29 cellular contexts compared by ENCODE assay signal in the genomic region with DNA sequence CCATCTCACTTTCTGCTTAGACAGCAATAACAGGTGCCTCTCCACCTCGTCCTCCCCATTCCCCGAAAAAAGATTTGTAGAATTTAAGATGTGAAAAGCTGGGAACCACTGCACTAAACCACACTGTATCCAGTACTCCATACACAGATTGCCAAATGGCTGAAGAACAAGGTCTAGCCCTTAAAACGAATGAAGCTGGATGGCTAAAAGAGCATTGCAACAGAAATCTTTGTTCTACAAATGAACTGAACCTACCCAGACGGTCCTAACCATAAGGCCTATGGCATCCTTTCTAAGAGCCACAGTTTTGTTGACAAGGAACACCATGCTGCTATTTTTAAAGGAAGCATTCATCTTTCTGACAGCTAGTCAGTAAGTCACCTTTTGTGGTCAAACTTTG.
DNase-seq lines count a peak whose midpoint lies in the region; ATAC-seq, FAIRE-seq and TF ChIP-seq lines count a peak whose summit lies in the region.
"Had no signal": no experiment of that assay in that cellular context is flagged by ENCODE, and none has a peak within 500 bp of the region (broad histone marks: within the 10 kb centered on the region; RNA-seq: fewer than 3 reads in every experiment).

No MANE protein-coding gene starts in this region.

- H3K36me3 ChIP-seq in GM23338 (ENCODE audit: insufficient read depth) (no peaks in the 10 kb centered on the region), endothelial cell of umbilical vein (ENCODE audit: control insufficient read depth in 2 of 2, extremely low read depth in 1 of 2, insufficient read depth in 2 of 2, low read length in 2 of 2) (no peaks in the 10 kb centered on the region), neural progenitor cell (no peaks in the 10 kb centered on the region), thyroid gland (no peaks in the 10 kb centered on the region)
- H3K36me3 ChIP-seq: BE2C had no signal

- no peak for TF ChIP-seq CTCF in GM23338 (conservative IDR thresholded peaks at IDR 0.05; ENCODE audit: low read depth in 2 of 2)
- no peak for TF ChIP-seq CTCF in endothelial cell of umbilical vein (IDR thresholded peaks at IDR 0.05; ENCODE audit: extremely low read depth in 1 of 2, insufficient read depth in 1 of 2, low read depth in 1 of 2, low read length in 2 of 2)
- TF ChIP-seq CTCF in neural progenitor cell (IDR thresholded peaks at IDR 0.05), result no peak
- no peak for TF ChIP-seq CTCF in thyroid gland (IDR thresholded peaks at IDR 0.05)

- H3K27ac Mint-ChIP-seq in GM23338, result no peak overlapping the region
- H3K27ac Mint-ChIP-seq in neural progenitor cell, result no peak overlapping the region
- H3K27ac Mint-ChIP-seq: activated naive CD8-positive, alpha-beta T cell treated with anti-CD3 and anti-CD28 coated beads, Interleukin-2, amount 50 U/mL, for 24 hours; CD8-positive, alpha-beta memory T cell; IgD-negative memory B cell had no signal

- H3K4me3 Mint-ChIP-seq in GM23338 (no peak overlapping the region), neural progenitor cell (no peak overlapping the region)
- H3K4me3 Mint-ChIP-seq: activated naive CD8-positive, alpha-beta T cell treated with anti-CD3 and anti-CD28 coated beads, Interleukin-2, amount 50 U/mL, for 24 hours; brain; CD8-positive, alpha-beta memory T cell; IgD-negative memory B cell had no signal

- CTCF ChIA-PET in endothelial cell of umbilical vein (lab: Charles Lee), result interaction anchor here (2.5 to 2.6 kb wide), 2 partner anchors 11 to 19 kb away, joined by 8 to 14 read pairs; no protein-coding TSS in a partner anchor

- peaks cover 14% of the 10 kb centered on the region; the same call in 1 of the 2 replicates for H3K9me2 ChIP-seq in GM23338 (ENCODE audit: insufficient read depth)

- POLR2A ChIA-PET in endothelial cell of umbilical vein (lab: Charles Lee), result no interaction called here

- TF ChIP-seq POLR2A in endothelial cell of umbilical vein (IDR thresholded peaks at IDR 0.05; ENCODE audit: low read depth, low read length) (no peak), thyroid gland (IDR thresholded peaks at IDR 0.05) (no peak)

- ATAC-seq in GM23338 (no peak), HG02763 (IDR thresholded peaks at IDR 0.05; ENCODE audit: unreplicated experiment) (no peak)
- ATAC-seq: activated naive CD8-positive, alpha-beta T cell treated with anti-CD3 and anti-CD28 coated beads, Interleukin-2, amount 50 U/mL, for 24 hours had no signal

- H3K4me2 ChIP-seq in GM23338 (no peak overlapping the region), endothelial cell of umbilical vein (ENCODE audit: insufficient read depth, low read length) (no peak overlapping the region), neural progenitor cell (no peak overlapping the region)
- H3K4me2 ChIP-seq: PC-9 had no signal

- peak overlapping the region; percentile 12; the same call in 1 of the 2 replicates for H2AFZ ChIP-seq in GM23338
- no peak overlapping the region for H2AFZ ChIP-seq in endothelial cell of umbilical vein (ENCODE audit: low read depth, low read length)
- H2AFZ ChIP-seq in neural progenitor cell (replicated peaks), result peak overlapping the region; percentile 51
- H2AFZ ChIP-seq: PC-9 had no signal

- WGBS in thyroid gland, 2 donors, result 78 to 89% methylated on average over 4 of the region's 4 CpGs

- H4K20me1 ChIP-seq in GM23338 (replicated peaks; ENCODE audit: insufficient read depth), result no peaks in the 10 kb centered on the region
- H4K20me1 ChIP-seq in endothelial cell of umbilical vein (replicated peaks; ENCODE audit: control insufficient read depth, extremely low read depth, insufficient read depth, low read length), result no peaks in the 10 kb centered on the region
- no peaks in the 10 kb centered on the region for H4K20me1 ChIP-seq in neural progenitor cell (ENCODE audit: low read depth)

- FAIRE-seq in endothelial cell of umbilical vein (lab: Jason Lieb, UNC), result no peak
- FAIRE-seq: GM12891, H54 had no signal

- BruUV-seq in endothelial cell of umbilical vein (replicated peaks; lab: Mats Ljungman, UMichigan), result no TSS peak

- no peak for DNase-seq in GM23338 (ENCODE audit: low spot score)
- DNase-seq in endothelial cell of umbilical vein (ENCODE audit: low read depth, low spot score), result peak; percentile 49
- no peak for DNase-seq in neural progenitor cell (ENCODE audit: low spot score)
- DNase-seq in thyroid gland, result no peak
- no peak for DNase-seq in activated CD8-positive, alpha-beta memory T cell treated with anti-CD3 and anti-CD28 coated beads, Interleukin-2, amount 50 U/mL, for 48 hours
- DNase-seq in activated CD4-positive, alpha-beta T cell treated with anti-CD3 and anti-CD28 coated beads for 4 hours, result no peak
- DNase-seq: ACHN; activated CD4-positive, alpha-beta T cell treated with anti-CD3 and anti-CD28 coated beads for 48 hours; activated CD8-positive, alpha-beta memory T cell treated with anti-CD3 and anti-CD28 coated beads for 24 hours; activated gamma-delta T cell; activated naive CD8-positive, alpha-beta T cell treated with anti-CD3 and anti-CD28 coated beads, Interleukin-2, amount 50 U/mL, for 24 hours; activated T-cell treated with anti-CD3 and anti-CD28 coated beads, Interleukin-2, amount 50 U/mL, for 1 hour; BE2C; CD8-positive, alpha-beta memory T cell; effector CD8-positive, alpha-beta T cell; mesendoderm; NCI-H1105; NCI-H1930; NCI-H524 treated with DMSO at 0.1 percent for 48 hours; NK-92 treated with Interleukin-12 subunit alpha and Interleukin-12 subunit beta, amount 100 ng/mL, for 24 hours; SHP77; stimulated activated CD4-positive, alpha-beta T cell treated with anti-CD3 and anti-CD28 coated beads, Interleukin-2, amount 100 ng/mL, for 24 hours had no signal

- H3K9me3 Mint-ChIP-seq in GM23338 (peaks cover 4% of the 10 kb centered on the region; the same call in 1 of the 3 replicates), neural progenitor cell (peaks cover 3% of the 10 kb centered on the region)
- H3K9me3 Mint-ChIP-seq: activated naive CD8-positive, alpha-beta T cell treated with anti-CD3 and anti-CD28 coated beads, Interleukin-2, amount 50 U/mL, for 24 hours; CD8-positive, alpha-beta memory T cell; IgD-negative memory B cell had no signal

- H3K36me3 Mint-ChIP-seq in GM23338 (ENCODE audit: low read depth) (no peaks in the 10 kb centered on the region; the same call in 2 of the 3 replicates), neural progenitor cell (no peaks in the 10 kb centered on the region)
- H3K36me3 Mint-ChIP-seq: brain, IgD-negative memory B cell had no signal

- dilution Hi-C loops in endothelial cell of umbilical vein (cut with MboI; ENCODE audit: extremely low pct_ligation_motif_present, low sequenced_read_pairs), result no loop called here

- no peaks in the 10 kb centered on the region for H3K9me1 ChIP-seq in endothelial cell of umbilical vein (replicated peaks; ENCODE audit: control insufficient read depth, extremely low read depth, insufficient read depth, low read length)

- H3K9ac ChIP-seq in endothelial cell of umbilical vein (replicated peaks; ENCODE audit: extremely low read depth, insufficient read depth, low read length) (no peak overlapping the region), neural progenitor cell (no peak overlapping the region)

- peaks cover 10% of the 10 kb centered on the region for H3K4me1 Mint-ChIP-seq in GM23338
- no peaks in the 10 kb centered on the region for H3K4me1 Mint-ChIP-seq in neural progenitor cell
- H3K4me1 Mint-ChIP-seq: activated naive CD8-positive, alpha-beta T cell treated with anti-CD3 and anti-CD28 coated beads, Interleukin-2, amount 50 U/mL, for 24 hours; CD8-positive, alpha-beta memory T cell; IgD-negative memory B cell had no signal

- no peak overlapping the region for H3K27ac ChIP-seq in GM23338 (ENCODE audit: low read depth)
- H3K27ac ChIP-seq in endothelial cell of umbilical vein (ENCODE audit: insufficient read depth, low read depth, low read length), result no peak overlapping the region
- H3K27ac ChIP-seq in neural progenitor cell, result no peak overlapping the region
- H3K27ac ChIP-seq in thyroid gland, result peak overlapping the region in 2 of 3 donors; percentile 53 to 66
- H3K27ac ChIP-seq: PC-9, VCaP had no signal

- H3K27me3 Mint-ChIP-seq in GM23338 (ENCODE audit: insufficient read depth, low read depth, poor library complexity), result peaks cover 3% of the 10 kb centered on the region
- H3K27me3 Mint-ChIP-seq in neural progenitor cell (ENCODE audit: insufficient read depth, low read depth), result no peaks in the 10 kb centered on the region
- H3K27me3 Mint-ChIP-seq: activated naive CD8-positive, alpha-beta T cell treated with anti-CD3 and anti-CD28 coated beads, Interleukin-2, amount 50 U/mL, for 24 hours had no signal

- no peaks in the 10 kb centered on the region for H3F3A ChIP-seq in GM23338 (replicated peaks; ENCODE audit: low read depth)
- H3F3A ChIP-seq in neural progenitor cell (ENCODE audit: low read depth), result no peaks in the 10 kb centered on the region

- H3K27me3 ChIP-seq in GM23338 (ENCODE audit: insufficient read depth), result no peaks in the 10 kb centered on the region
- no peaks in the 10 kb centered on the region for H3K27me3 ChIP-seq in endothelial cell of umbilical vein (ENCODE audit: control insufficient read depth in 2 of 2, insufficient read depth in 2 of 2, low read length in 2 of 2)
- no peaks in the 10 kb centered on the region for H3K27me3 ChIP-seq in neural progenitor cell
- no peaks in the 10 kb centered on the region for H3K27me3 ChIP-seq in thyroid gland
- H3K27me3 ChIP-seq: BE2C had no signal

- no peaks in the 10 kb centered on the region for H3K79me2 ChIP-seq in GM23338 (replicated peaks; ENCODE audit: insufficient read depth)
- H3K79me2 ChIP-seq in endothelial cell of umbilical vein (ENCODE audit: control insufficient read depth, insufficient read depth, low read length), result no peaks in the 10 kb centered on the region
- H3K79me2 ChIP-seq in neural progenitor cell (ENCODE audit: low read depth), result no peaks in the 10 kb centered on the region

- intact Hi-C loops in endothelial cell of umbilical vein (cut with micrococcal nuclease) (loop anchor here (5.0 kb wide), 2 partner anchors 58 to 268 kb away; a partner anchor contains a TSS), thyroid gland (cut with DNase I) (no loop called here)

- H3K4me1 ChIP-seq in GM23338 (ENCODE audit: insufficient read depth) (peaks cover 5% of the 10 kb centered on the region), endothelial cell of umbilical vein (ENCODE audit: control insufficient read depth, extremely low read depth, insufficient read depth, low read length) (peaks cover 41% of the 10 kb centered on the region), neural progenitor cell (peaks cover 5% of the 10 kb centered on the region), thyroid gland (peaks cover 13 to 16% of the 10 kb centered on the region in 2 donors)
- H3K4me1 ChIP-seq: BE2C had no signal

- H3K4me3 ChIP-seq in GM23338, result no peak overlapping the region
- H3K4me3 ChIP-seq in endothelial cell of umbilical vein (replicated peaks in 1 of 3; ENCODE audit: insufficient read depth in 1 of 3, low read depth in 1 of 3, low read length in 3 of 3), result no peak overlapping the region
- H3K4me3 ChIP-seq in neural progenitor cell, result no peak overlapping the region
- H3K4me3 ChIP-seq in thyroid gland (replicated peaks in 1 of 3), result no peak overlapping the region
- H3K4me3 ChIP-seq: PC-9 had no signal

- H3K9me3 ChIP-seq in endothelial cell of umbilical vein (replicated peaks; ENCODE audit: control insufficient read depth, insufficient read depth, low read length) (no peaks in the 10 kb centered on the region), neural progenitor cell (ENCODE audit: low read depth) (no peaks in the 10 kb centered on the region), thyroid gland (no peaks in the 10 kb centered on the region)
- H3K9me3 ChIP-seq: BE2C had no signal

Comparison
In these comparisons a context has a peak if more than half of its experiments do, and no peak if none do; other contexts are left out.
1. H3K27ac ChIP-seq: peak in thyroid gland (2 of 3); none in GM23338 (single experiment), endothelial cell of umbilical vein (single experiment) and neural progenitor cell (single experiment).